Comparison of ENCODE assay signal across 8 cellular contexts in genomic region chr1:88892146-88892877, GRCh38. TPM values are rescaled to one million over a fixed set of nuclear protein-coding genes. Genes with fewer than 3 reads are reported as not detected.
DNase-seq lines count a peak whose midpoint lies in the region; TF ChIP-seq lines count a peak whose summit lies in the region.

No MANE protein-coding gene starts in this region.

- peak; percentile 77 for DNase-seq in activated CD4-positive, alpha-beta T cell treated with anti-CD3 and anti-CD28 coated beads, Interleukin-2, amount 10 ng/mL, durations not matched to agents 24 days and 14 days
- no peak for DNase-seq in activated CD4-positive, alpha-beta T cell treated with anti-CD3 and anti-CD28 coated beads for 4 hours
- DNase-seq in NCI-H2196 treated with DMSO at 0.1 percent for 48 hours (lab: John Stamatoyannopoulos, UW; ENCODE audit: unreplicated experiment) (peak; percentile 50), amniotic epithelial cell (ENCODE audit: low read depth) (peak; percentile 65), kidney tubule cell (ENCODE audit: low spot score) (peak; percentile 56), testis (peak; percentile 68)
- DNase-seq in stimulated activated naive CD4-positive, alpha-beta T cell treated with Interleukin-2 at 50 U/mL for 16 hours (lab: John Stamatoyannopoulos, UW): no peak
- DNase-seq in activated CD4-positive, alpha-beta T cell treated with anti-CD3 and anti-CD28 coated beads, Interleukin-2, amount 50 U/mL, for 1 hour: no peak

- intact Hi-C loops in activated CD4-positive, alpha-beta T cell treated with anti-CD3 and anti-CD28 coated beads, Interleukin-2, amount 10 ng/mL, durations not matched to agents 24 days and 14 days (cut with micrococcal nuclease): loop anchor here (10.0 kb wide), 1 partner anchor 1102 kb away; the partner anchor contains the start of gene ZNF326
- intact Hi-C loops in testis (cut with DNase I; ENCODE audit: low total_unique reads): no loop called here

- H3K27me3 Mint-ChIP-seq in activated CD4-positive, alpha-beta T cell treated with anti-CD3 and anti-CD28 coated beads, Interleukin-2, amount 10 ng/mL, durations not matched to agents 24 days and 14 days: peaks cover 6% of the 10 kb centered on the region

- no peaks in the 10 kb centered on the region for H3K9me3 Mint-ChIP-seq in activated CD4-positive, alpha-beta T cell treated with anti-CD3 and anti-CD28 coated beads, Interleukin-2, amount 10 ng/mL, durations not matched to agents 24 days and 14 days

- peak overlapping the region; percentile 91 for H3K4me3 Mint-ChIP-seq in activated CD4-positive, alpha-beta T cell treated with anti-CD3 and anti-CD28 coated beads, Interleukin-2, amount 10 ng/mL, durations not matched to agents 24 days and 14 days

- H3K36me3 Mint-ChIP-seq in activated CD4-positive, alpha-beta T cell treated with anti-CD3 and anti-CD28 coated beads, Interleukin-2, amount 10 ng/mL, durations not matched to agents 24 days and 14 days (ENCODE audit: low read depth): peaks cover 16% of the 10 kb centered on the region

- no peak overlapping the region for H3K27ac ChIP-seq in testis

- TF ChIP-seq CTCF in testis (IDR thresholded peaks at IDR 0.05): no peak

- TF ChIP-seq POLR2A in testis (IDR thresholded peaks at IDR 0.05): no peak

- H3K27me3 ChIP-seq in testis: no peaks in the 10 kb centered on the region

- H3K4me1 ChIP-seq in testis: peaks cover 5% of the 10 kb centered on the region

- peak overlapping the region; percentile 98 for H3K27ac Mint-ChIP-seq in activated CD4-positive, alpha-beta T cell treated with anti-CD3 and anti-CD28 coated beads, Interleukin-2, amount 10 ng/mL, durations not matched to agents 24 days and 14 days

- WGBS in testis, 2 donors: 43 to 57% methylated on average over 17 of the region's 17 CpGs

- no peaks in the 10 kb centered on the region for H3K36me3 ChIP-seq in testis (ENCODE audit: low read depth, missing control alignments)

- no peaks in the 10 kb centered on the region for H3K9me3 ChIP-seq in testis

- H3K4me3 ChIP-seq in testis: peak overlapping the region; percentile 89 to 96

- H3K4me1 Mint-ChIP-seq in activated CD4-positive, alpha-beta T cell treated with anti-CD3 and anti-CD28 coated beads, Interleukin-2, amount 10 ng/mL, durations not matched to agents 24 days and 14 days: peaks cover 34% of the 10 kb centered on the region

RNA-seq across cellular contexts. Expression of gene GTF2B, which starts 0.9 kb away (rescaled TPM):
- total RNA-seq in activated CD4-positive, alpha-beta T cell treated with anti-CD3 and anti-CD28 coated beads, Interleukin-2, amount 10 ng/mL, durations not matched to agents 24 days and 14 days: 41.2 and 42.2 TPM in 2 replicates
- 10 to 100 TPM; 30.1 to 32.5 TPM for total RNA-seq in testis
- polyA plus RNA-seq in testis (ENCODE audit: insufficient read depth, low read depth, low replicate concordance): 25.1 TPM

Comparison
In these comparisons a context has a peak if more than half of its experiments do, and no peak if none do; other contexts are left out.
1. DNase-seq: peak in activated CD4-positive, alpha-beta T cell treated with anti-CD3 and anti-CD28 coated beads, Interleukin-2, amount 10 ng/mL, durations not matched to agents 24 days and 14 days (single experiment), NCI-H2196 treated with DMSO at 0.1 percent for 48 hours (single experiment), amniotic epithelial cell (single experiment), kidney tubule cell (single experiment) and testis (single experiment); none in activated CD4-positive, alpha-beta T cell treated with anti-CD3 and anti-CD28 coated beads for 4 hours (0 of 2), stimulated activated naive CD4-positive, alpha-beta T cell treated with Interleukin-2 at 50 U/mL for 16 hours (single experiment) and activated CD4-positive, alpha-beta T cell treated with anti-CD3 and anti-CD28 coated beads, Interleukin-2, amount 50 U/mL, for 1 hour (single experiment).